ENCODE assay signal across 19 cellular contexts in the genomic region with DNA sequence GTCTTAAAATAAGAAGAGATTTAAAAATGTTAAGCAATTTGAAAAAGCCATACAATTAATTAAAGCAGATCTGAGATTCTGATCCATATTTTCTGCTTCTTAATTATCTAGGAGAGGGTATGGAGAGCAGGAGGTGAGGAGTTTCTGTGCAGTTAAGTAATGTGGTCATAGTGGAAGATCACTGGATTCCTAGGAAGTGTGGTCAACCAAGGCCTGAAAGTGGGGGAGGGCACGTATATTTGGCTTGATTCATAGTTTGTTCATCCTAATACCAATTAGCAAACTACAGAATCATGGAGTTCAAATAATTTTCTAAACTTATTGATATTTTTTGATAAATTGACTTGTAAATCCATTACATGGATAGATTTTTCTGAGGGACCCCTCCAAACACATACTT.
"Had no signal": no experiment of that assay in that cellular context is flagged by ENCODE, and none has a peak within 500 bp of the region (broad histone marks: within the 10 kb centered on the region; RNA-seq: fewer than 3 reads in every experiment).

No MANE protein-coding gene starts in this region.

- FAIRE-seq: pancreas had no signal

- DNase-seq: activated CD4-positive, alpha-beta T cell treated with anti-CD3 and anti-CD28 coated beads, Interleukin-2, amount 50 U/mL, for 1 hour; activated CD8-positive, alpha-beta memory T cell treated with anti-CD3 and anti-CD28 coated beads, Interleukin-2, amount 50 U/mL, for 48 hours; activated effector memory CD4-positive, alpha-beta T cell treated with Interleukin-2 at 50 U/mL for 16 hours; activated naive CD4-positive, alpha-beta T cell treated with anti-CD3 and anti-CD28 coated beads, Interleukin-2, amount 50 U/mL, for 16 hours; activated T-cell treated with anti-CD3 and anti-CD28 coated beads, Interleukin-2, amount 50 U/mL, for 48 hours; effector CD8-positive, alpha-beta T cell; heart right ventricle; mesendoderm; naive thymus-derived CD8-positive, alpha-beta T cell; pancreas; right lobe of liver; stimulated activated CD4-positive, alpha-beta T cell treated with anti-CD3 and anti-CD28 coated beads, Interleukin-4, amount 100 ng/mL, for 24 hours; stomach; T1000 had no signal

- H3K36me3 ChIP-seq: esophagus muscularis mucosa, gastroesophageal sphincter, heart right ventricle, pancreas, right lobe of liver, stomach had no signal

- H3K4me3 ChIP-seq: esophagus muscularis mucosa, gastroesophageal sphincter, heart right ventricle, pancreas, right lobe of liver, smooth muscle cell, stomach had no signal

- H3K27me3 ChIP-seq: esophagus muscularis mucosa, gastroesophageal sphincter, heart right ventricle, pancreas, right lobe of liver, stomach had no signal

- ATAC-seq: activated CD4-positive, CD25-positive, alpha-beta regulatory T cell treated with anti-CD3 and anti-CD28 coated beads, Interleukin-2, amount 50 U/mL, for 24 hours; gastroesophageal sphincter; heart right ventricle; naive thymus-derived CD8-positive, alpha-beta T cell; pancreas; right lobe of liver; stimulated activated effector memory CD8-positive, alpha-beta T cell treated with anti-CD3 and anti-CD28 coated beads, Interleukin-12 subunit alpha, Interleukin-12 subunit beta, amount 100 ng/mL, for 72 hours had no signal
